In genomic region chr16:8866884-8867482, GRCh38 we compare ENCODE assay signal across 9 cellular contexts. TPM values are rescaled to one million over a fixed set of nuclear protein-coding genes. Genes with fewer than 3 reads are reported as not detected.
DNase-seq lines count a peak whose midpoint lies in the region; ATAC-seq and TF ChIP-seq lines count a peak whose summit lies in the region.
"Had no signal": no experiment of that assay in that cellular context is flagged by ENCODE, and none has a peak within 500 bp of the region (broad histone marks: within the 10 kb centered on the region; RNA-seq: fewer than 3 reads in every experiment).

No MANE protein-coding gene starts in this region.

- H3K27ac ChIP-seq in sigmoid colon: peak overlapping the region; percentile 74 to 89 (median 84)

- no peak for DNase-seq in GM12865 (ENCODE audit: low read depth)
- no peak for DNase-seq in fibroblast of pulmonary artery (ENCODE audit: low read depth)
- no peak for DNase-seq in sigmoid colon
- DNase-seq in middle frontal gyrus (ENCODE audit: extremely low spot score, low spot score): no peak
- DNase-seq in GF-D8 (lab: John Stamatoyannopoulos, UW): no peak
- no peak for DNase-seq in NCI-H128 (lab: John Stamatoyannopoulos, UW; ENCODE audit: unreplicated experiment)

- TF ChIP-seq CTCF in GM12865 (IDR thresholded peaks at IDR 0.05; ENCODE audit: insufficient read depth, low read depth, low read length, missing control alignments): no peak
- no peak for TF ChIP-seq CTCF in fibroblast of pulmonary artery (IDR thresholded peaks at IDR 0.05; ENCODE audit: low read length, missing control alignments)
- TF ChIP-seq CTCF in sigmoid colon (IDR thresholded peaks at IDR 0.05): no peak

- peaks cover 0 to 15% (median 0%) of the 10 kb centered on the region in 3 donors for H3K27me3 ChIP-seq in sigmoid colon

- no peak for TF ChIP-seq EP300 in sigmoid colon (IDR thresholded peaks at IDR 0.05)

- peak overlapping the region; percentile 77 for H3K4me3 ChIP-seq in GM12865 (ENCODE audit: low read depth, low read length)
- peak overlapping the region; percentile 92 for H3K4me3 ChIP-seq in fibroblast of pulmonary artery (replicated peaks; ENCODE audit: low read depth, low read length)
- H3K4me3 ChIP-seq in sigmoid colon: peak overlapping the region; percentile 52 to 82 (median 66)

- 6 to 18% methylated on average over 32 of the region's 32 CpGs for WGBS in sigmoid colon, 2 donors

- intact Hi-C loops in sigmoid colon (cut with DNase I): loop anchor here (5.0 kb wide), 2 partner anchors 70 to 195 kb away; partner anchors contain the start of genes ABAT, PMM2 and TMEM186

- H3K36me3 ChIP-seq in sigmoid colon: no peaks in the 10 kb centered on the region

- H3K4me1 ChIP-seq in sigmoid colon: peaks cover 0 to 59% (median 49%) of the 10 kb centered on the region in 4 donors

- peak; percentile 31 for ATAC-seq in SK-N-SH treated with all-trans-retinoic acid at 6 μM for 48 hours
- no peak for ATAC-seq in GM21390 (IDR thresholded peaks at IDR 0.05; ENCODE audit: unreplicated experiment)

- no peaks in the 10 kb centered on the region for H3K9me3 ChIP-seq in sigmoid colon

- no peak for TF ChIP-seq POLR2A in sigmoid colon (IDR thresholded peaks at IDR 0.05)

TF ChIP-seq in SK-N-SH treated with all-trans-retinoic acid at 6 μM for 48 hours, 23 proteins besides CTCF, POLR2A, EP300 and RAD21:
- TF ChIP-seq SNAI2 (CRISPR knock-in tag; IDR thresholded peaks at IDR 0.05) (no peak), OSR1 (CRISPR knock-in tag; IDR thresholded peaks at IDR 0.05) (no peak), GLIS3 (CRISPR knock-in tag; IDR thresholded peaks at IDR 0.05) (no peak)

RNA-seq across cellular contexts. Expression of gene CARHSP1, which starts 1.8 kb away (rescaled TPM):
- 10 to 100 TPM; 32.1 to 79.5 (median 52.8) TPM for total RNA-seq in sigmoid colon
- polyA plus RNA-seq in sigmoid colon: 100 to 1,000 TPM; 121 to 154 (median 134) TPM

RNA-seq across cellular contexts. Expression of gene LITAFD, which starts 15.2 kb away (rescaled TPM):
- total RNA-seq in sigmoid colon: not detected
- not detected for polyA plus RNA-seq in sigmoid colon
- total RNA-seq: HT1080 had no signal
